In genomic region chr2:108834620-108835019, GRCh38 we compare ENCODE assay signal across 25 cellular contexts. TPM values are rescaled to one million over a fixed set of nuclear protein-coding genes. Genes with fewer than 3 reads are reported as not detected.
DNase-seq lines count a peak whose midpoint lies in the region; ATAC-seq, FAIRE-seq and TF ChIP-seq lines count a peak whose summit lies in the region.
"Had no signal": no experiment of that assay in that cellular context is flagged by ENCODE, and none has a peak within 500 bp of the region (broad histone marks: within the 10 kb centered on the region; RNA-seq: fewer than 3 reads in every experiment).

No MANE protein-coding gene starts in this region.

- BruUV-seq in GM12878 (replicated peaks; lab: Mats Ljungman, UMichigan): no TSS peak

- TF ChIP-seq EP300 in GM12878 (IDR thresholded peaks at IDR 0.05; ENCODE audit: borderline replicate concordance in 1 of 2, control insufficient read depth in 1 of 2, low read depth in 2 of 2, low read length in 2 of 2): no peak

- no peak for TF ChIP-seq RAD21 in GM12878 (IDR thresholded peaks at IDR 0.05; ENCODE audit: insufficient read depth, low read depth, low read length)

- no peak overlapping the region for H3K9ac ChIP-seq in OCI-LY3 (ENCODE audit: low read length)
- H3K9ac ChIP-seq in GM12878 (ENCODE audit: control insufficient read depth, insufficient read depth, low read length): no peak overlapping the region
- H3K9ac ChIP-seq: GM23248 had no signal

- no peak overlapping the region for H2AFZ ChIP-seq in OCI-LY3 (ENCODE audit: low read depth, low read length)
- no peak overlapping the region for H2AFZ ChIP-seq in GM12878 (ENCODE audit: control insufficient read depth, low read depth, low read length)
- H2AFZ ChIP-seq: GM23248 had no signal

- 31% methylated on average over 3 of the region's 3 CpGs for WGBS in GM12878 (ENCODE audit: insufficient coverage, insufficient replicate concordance, low lambda C conversion rate, missing lambda C conversion rate)
- 71 to 81% methylated on average over 3 of the region's 3 CpGs for WGBS in testis, 2 donors

- H3K79me2 ChIP-seq in OCI-LY3 (ENCODE audit: low read length): no peaks in the 10 kb centered on the region
- no peaks in the 10 kb centered on the region for H3K79me2 ChIP-seq in GM12878 (ENCODE audit: control insufficient read depth, insufficient read depth, low read length)

- POLR2A ChIA-PET in activated CD4-positive, alpha-beta memory T cell treated with anti-CD3 and anti-CD28 coated beads, Interleukin-2, amount 10 ng/mL, durations not matched to agents 7 days and 5 days (lab: Charles Lee): no interaction called here
- POLR2A ChIA-PET in activated CD4-positive, alpha-beta memory T cell treated with anti-CD3 and anti-CD28 coated beads for 36 hours (lab: Charles Lee): interaction anchor here (0.6 kb wide), 1 partner anchor 49 kb away, joined by 3 read pairs; no protein-coding TSS in a partner anchor
- POLR2A ChIA-PET in GM12878 (lab: Charles Lee): interaction anchor here (0.7 kb wide), 1 partner anchor 392 kb away, joined by 5 read pairs; no protein-coding TSS in a partner anchor

- SMC1A ChIA-PET in GM12878 (lab: Charles Lee; ENCODE audit: uncharacterized antibody, unreplicated experiment): interaction anchor here (0.7 to 1.7 kb wide), 4 partner anchors 12 to 239 kb away, joined by 3 to 4 read pairs (median 3); no protein-coding TSS in a partner anchor

- H3K9me3 Mint-ChIP-seq in activated CD4-positive, alpha-beta memory T cell treated with anti-CD3 and anti-CD28 coated beads, Interleukin-2, amount 10 ng/mL, durations not matched to agents 7 days and 5 days: peaks cover 10% of the 10 kb centered on the region
- peaks cover 9% of the 10 kb centered on the region for H3K9me3 Mint-ChIP-seq in activated CD4-positive, alpha-beta memory T cell treated with anti-CD3 and anti-CD28 coated beads for 36 hours
- peaks cover 0 to 20% (median 2%) of the 10 kb centered on the region in 7 donors for H3K9me3 Mint-ChIP-seq in CD4-positive, CD25-positive, alpha-beta regulatory T cell

- TF ChIP-seq CTCF in OCI-LY3 (IDR thresholded peaks at IDR 0.05; ENCODE audit: low read depth, low read length): no peak
- no peak for TF ChIP-seq CTCF in GM12878 (IDR thresholded peaks at IDR 0.05 in 2 of 3, conservative IDR thresholded peaks at IDR 0.05 in 1 of 3; ENCODE audit: control insufficient read depth in 2 of 3, extremely low read depth in 1 of 3, insufficient read depth in 1 of 3, low read depth in 3 of 3, low read length in 3 of 3)
- no peak for TF ChIP-seq CTCF in testis (IDR thresholded peaks at IDR 0.05)

- no peaks in the 10 kb centered on the region for H4K20me1 ChIP-seq in OCI-LY3 (ENCODE audit: insufficient read depth, low read length)
- H4K20me1 ChIP-seq in GM12878 (ENCODE audit: control insufficient read depth, insufficient read depth): no peaks in the 10 kb centered on the region

- no peak overlapping the region for H3K4me3 Mint-ChIP-seq in activated CD4-positive, alpha-beta memory T cell treated with anti-CD3 and anti-CD28 coated beads, Interleukin-2, amount 10 ng/mL, durations not matched to agents 7 days and 5 days
- H3K4me3 Mint-ChIP-seq in activated CD4-positive, alpha-beta memory T cell treated with anti-CD3 and anti-CD28 coated beads for 36 hours: no peak overlapping the region
- H3K4me3 Mint-ChIP-seq in CD4-positive, CD25-positive, alpha-beta regulatory T cell: peak overlapping the region in 2 of 4 donors; percentile 6 to 78
- H3K4me3 Mint-ChIP-seq: CD14-positive monocyte had no signal

- ATAC-seq in CD4-positive, CD25-positive, alpha-beta regulatory T cell (ENCODE audit: low read depth in 2 of 2): no peak
- ATAC-seq in GM12878 (peak; percentile 57), HG02852 (IDR thresholded peaks at IDR 0.05; ENCODE audit: unreplicated experiment) (no peak)
- ATAC-seq: HepG2 had no signal

- H3K27me3 ChIP-seq in CD4-positive, CD25-positive, alpha-beta regulatory T cell (ENCODE audit: control insufficient read depth, insufficient read depth, low read length): no peaks in the 10 kb centered on the region
- H3K27me3 ChIP-seq in OCI-LY3 (ENCODE audit: low read depth, low read length) (no peaks in the 10 kb centered on the region), GM12878 (replicated peaks in 1 of 2; ENCODE audit: control insufficient read depth in 2 of 2, insufficient read depth in 2 of 2, low read length in 1 of 2) (no peaks in the 10 kb centered on the region), testis (no peaks in the 10 kb centered on the region)
- H3K27me3 ChIP-seq: Peyer's patch had no signal

- no peaks in the 10 kb centered on the region for H3K36me3 ChIP-seq in CD4-positive, CD25-positive, alpha-beta regulatory T cell (ENCODE audit: control insufficient read depth, insufficient read depth, low read length)
- peaks cover 30% of the 10 kb centered on the region for H3K36me3 ChIP-seq in OCI-LY3 (replicated peaks; ENCODE audit: low read depth, low read length)
- H3K36me3 ChIP-seq in GM12878 (ENCODE audit: control insufficient read depth in 2 of 2, insufficient read depth in 2 of 2, low read length in 1 of 2): no peaks in the 10 kb centered on the region
- H3K36me3 ChIP-seq in testis (ENCODE audit: low read depth, missing control alignments): no peaks in the 10 kb centered on the region
- H3K36me3 ChIP-seq: Peyer's patch had no signal

- intact Hi-C loops in activated CD4-positive, alpha-beta memory T cell treated with anti-CD3 and anti-CD28 coated beads for 36 hours (cut with micrococcal nuclease): no loop called here
- intact Hi-C loops in GM12878 (cut with micrococcal nuclease; ENCODE audit: unreplicated experiment) (no loop called here), testis (cut with DNase I; ENCODE audit: low total_unique reads) (no loop called here)

- peaks cover 14% of the 10 kb centered on the region for H3K4me1 ChIP-seq in CD4-positive, CD25-positive, alpha-beta regulatory T cell (ENCODE audit: control insufficient read depth, insufficient read depth, low read length, poor library complexity, severe bottlenecking)
- H3K4me1 ChIP-seq in OCI-LY3 (ENCODE audit: low read length) (peaks cover 11% of the 10 kb centered on the region), GM12878 (ENCODE audit: control insufficient read depth, insufficient read depth, low read length) (no peaks in the 10 kb centered on the region; the same call in none of the 2 replicates), testis (peaks cover 3% of the 10 kb centered on the region)
- H3K4me1 ChIP-seq: Peyer's patch had no signal

- H3K9me3 ChIP-seq in CD4-positive, CD25-positive, alpha-beta regulatory T cell (ENCODE audit: control insufficient read depth in 2 of 2, low read length in 2 of 2): peaks cover 0 to 2% of the 10 kb centered on the region in 2 experiments
- H3K9me3 ChIP-seq in OCI-LY3 (ENCODE audit: insufficient read depth, low read length) (no peaks in the 10 kb centered on the region; the same call in 1 of the 2 replicates), GM12878 (replicated peaks; ENCODE audit: control insufficient read depth, insufficient read depth, low read length) (no peaks in the 10 kb centered on the region; the same call in 2 of the 3 replicates), testis (no peaks in the 10 kb centered on the region)
- H3K9me3 ChIP-seq: Peyer's patch had no signal

- TF ChIP-seq POLR2A in GM12878 (IDR thresholded peaks at IDR 0.05; ENCODE audit: low read depth, low read length) (no peak), testis (IDR thresholded peaks at IDR 0.05) (no peak)

- peaks cover 20% of the 10 kb centered on the region for H3K36me3 Mint-ChIP-seq in activated CD4-positive, alpha-beta memory T cell treated with anti-CD3 and anti-CD28 coated beads, Interleukin-2, amount 10 ng/mL, durations not matched to agents 7 days and 5 days (ENCODE audit: low read depth)
- H3K36me3 Mint-ChIP-seq in activated CD4-positive, alpha-beta memory T cell treated with anti-CD3 and anti-CD28 coated beads for 36 hours: peaks cover 23% of the 10 kb centered on the region
- H3K36me3 Mint-ChIP-seq in CD4-positive, CD25-positive, alpha-beta regulatory T cell: peaks cover 7% of the 10 kb centered on the region

- RAD21 ChIA-PET in GM12878 (lab: Charles Lee; ENCODE audit: unreplicated experiment): interaction anchor here (0.7 to 1.2 kb wide), 4 partner anchors 12 to 495 kb away, joined by 3 read pairs; no protein-coding TSS in a partner anchor

- no peaks in the 10 kb centered on the region for H3K27me3 Mint-ChIP-seq in activated CD4-positive, alpha-beta memory T cell treated with anti-CD3 and anti-CD28 coated beads, Interleukin-2, amount 10 ng/mL, durations not matched to agents 7 days and 5 days
- H3K27me3 Mint-ChIP-seq in activated CD4-positive, alpha-beta memory T cell treated with anti-CD3 and anti-CD28 coated beads for 36 hours: no peaks in the 10 kb centered on the region
- no peaks in the 10 kb centered on the region for H3K27me3 Mint-ChIP-seq in CD4-positive, CD25-positive, alpha-beta regulatory T cell

- DNase-seq in activated CD4-positive, alpha-beta memory T cell treated with anti-CD3 and anti-CD28 coated beads, Interleukin-2, amount 10 ng/mL, durations not matched to agents 7 days and 5 days: no peak
- no peak for DNase-seq in activated CD4-positive, alpha-beta memory T cell treated with anti-CD3 and anti-CD28 coated beads for 36 hours
- DNase-seq in CD4-positive, CD25-positive, alpha-beta regulatory T cell: no peak
- DNase-seq in GM12878 (ENCODE audit: low read depth, low spot score): no peak
- no peak for DNase-seq in testis
- DNase-seq: Calu3, DND-41, GM23248, H7, Karpas-422, NCI-H1092 treated with DMSO at 0.1 percent for 48 hours, NCI-H1436, NCI-H187, NCI-H2081 treated with DMSO at 0.1 percent for 48 hours, NCI-H2171, NCI-H226, NCI-H510A, NCI-H69, Peyer's patch, SHP77 treated with DMSO at 0.1 percent for 48 hours had no signal

- H3K27ac Mint-ChIP-seq in activated CD4-positive, alpha-beta memory T cell treated with anti-CD3 and anti-CD28 coated beads, Interleukin-2, amount 10 ng/mL, durations not matched to agents 7 days and 5 days: peak overlapping the region; percentile 33
- H3K27ac Mint-ChIP-seq in activated CD4-positive, alpha-beta memory T cell treated with anti-CD3 and anti-CD28 coated beads for 36 hours: no peak overlapping the region
- peak overlapping the region in 1 of 3 donors; percentile 47 for H3K27ac Mint-ChIP-seq in CD4-positive, CD25-positive, alpha-beta regulatory T cell
- H3K27ac Mint-ChIP-seq: CD14-positive monocyte had no signal

- CTCF ChIA-PET in activated CD4-positive, alpha-beta memory T cell treated with anti-CD3 and anti-CD28 coated beads, Interleukin-2, amount 10 ng/mL, durations not matched to agents 7 days and 5 days (lab: Charles Lee): no interaction called here
- CTCF ChIA-PET in activated CD4-positive, alpha-beta memory T cell treated with anti-CD3 and anti-CD28 coated beads for 36 hours (lab: Charles Lee): interaction anchor here (0.6 kb wide), 1 partner anchor 281 kb away, joined by 3 read pairs; no protein-coding TSS in a partner anchor
- CTCF ChIA-PET in GM12878 (lab: Yijun Ruan, JAX): interaction anchor here (0.8 kb wide), 1 partner anchor 12 kb away, joined by 3 read pairs; no protein-coding TSS in a partner anchor

- peaks cover 25% of the 10 kb centered on the region for H3K4me1 Mint-ChIP-seq in activated CD4-positive, alpha-beta memory T cell treated with anti-CD3 and anti-CD28 coated beads, Interleukin-2, amount 10 ng/mL, durations not matched to agents 7 days and 5 days
- peaks cover 18% of the 10 kb centered on the region for H3K4me1 Mint-ChIP-seq in activated CD4-positive, alpha-beta memory T cell treated with anti-CD3 and anti-CD28 coated beads for 36 hours (ENCODE audit: low read depth)
- peaks cover 10 to 28% (median 22%) of the 10 kb centered on the region in 4 donors for H3K4me1 Mint-ChIP-seq in CD4-positive, CD25-positive, alpha-beta regulatory T cell
- H3K4me1 Mint-ChIP-seq: CD14-positive monocyte had no signal

- H3K4me2 ChIP-seq in OCI-LY3 (ENCODE audit: low read length): peak overlapping the region; percentile 7; the same call in 1 of the 2 replicates
- no peak overlapping the region for H3K4me2 ChIP-seq in GM12878 (ENCODE audit: control insufficient read depth, insufficient read depth)

- FAIRE-seq in GM12878 (lab: Jason Lieb, UNC): no peak
- FAIRE-seq: GM18507, HepG2 had no signal

- no peak overlapping the region for H3K27ac ChIP-seq in CD4-positive, CD25-positive, alpha-beta regulatory T cell (ENCODE audit: insufficient read depth, low read length, poor library complexity, severe bottlenecking)
- H3K27ac ChIP-seq in OCI-LY3 (ENCODE audit: low read length) (no peak overlapping the region), GM12878 (ENCODE audit: control insufficient read depth, insufficient read depth) (no peak overlapping the region), testis (no peak overlapping the region)
- H3K27ac ChIP-seq: GM23248, Peyer's patch had no signal

- in situ Hi-C loops in GM12878 (cut with MboI): no loop called here

- peak overlapping the region; percentile 33 for H3K4me3 ChIP-seq in CD4-positive, CD25-positive, alpha-beta regulatory T cell (ENCODE audit: low read depth, low read length)
- H3K4me3 ChIP-seq in OCI-LY3 (ENCODE audit: low read length) (no peak overlapping the region), GM12878 (no peak overlapping the region), testis (no peak overlapping the region)
- H3K4me3 ChIP-seq: GM23248, Peyer's patch had no signal

RNA-seq across cellular contexts. Expression of gene CCDC138, which starts 48.0 kb away (rescaled TPM):
- total RNA-seq in activated CD4-positive, alpha-beta memory T cell treated with anti-CD3 and anti-CD28 coated beads, Interleukin-2, amount 10 ng/mL, durations not matched to agents 7 days and 5 days: 1 to 10 TPM; 7.7 to 9.1 TPM
- 1 to 10 TPM; 9.1 to 9.5 TPM for total RNA-seq in activated CD4-positive, alpha-beta memory T cell treated with anti-CD3 and anti-CD28 coated beads for 36 hours
- total RNA-seq in CD4-positive, CD25-positive, alpha-beta regulatory T cell: 6.5 TPM
- 1 to 10 TPM; 4.5 to 6.9 (median 4.9) TPM for polyA plus RNA-seq in CD4-positive, CD25-positive, alpha-beta regulatory T cell
- total RNA-seq in GM12878 (2013; cell fraction: nucleolus; rRNA removed): 47.3 and 59.2 TPM in 2 replicates
- total RNA-seq in GM12878 (2014; rRNA removed): 10.3 and 12.3 TPM in 2 replicates
- 17.5 and 18.7 TPM in 2 replicates for total RNA-seq in GM12878 (2014; rRNA removed; fragmentation: Illumina TruSeq; extraction: Trizol)
- 9.5 and 12.4 TPM in 2 replicates for total RNA-seq in GM12878 (2021)
- polyA plus RNA-seq in GM12878 (2011; ENCODE audit: low read depth): 5.2 TPM
- 8.5 and 14.7 TPM in 2 replicates for polyA plus RNA-seq in GM12878 (2011; rRNA removed)
- 2.3 and 2.9 TPM in 2 replicates for polyA plus RNA-seq in GM12878 (2011; cell fraction: cytosol; rRNA removed)
- 5.5 and 7.7 TPM in 2 replicates for polyA plus RNA-seq in GM12878 (2011; cell fraction: nucleus; rRNA removed)
- polyA plus RNA-seq in GM12878 (2012): 4.6 and 4.9 TPM in 2 replicates
- polyA plus RNA-seq in GM12878 (2014; fragmentation: Illumina TruSeq; extraction: Trizol): 12.0 and 22.0 TPM in 2 replicates
- polyA plus RNA-seq in GM12878 (2014; fragmentation: Nextera tagmentation; extraction: Ambion mirVana): 10 to 100 TPM; 13.6 to 16.9 TPM
- 7.9 and 9.5 TPM in 2 replicates for polyA plus RNA-seq in GM12878 (2014; rRNA removed)
- polyA plus RNA-seq in GM12878 (2016; fragmentation: Nextera tagmentation; extraction: Ambion mirVana): 10 to 100 TPM; 18.7 to 19.4 TPM
- polyA minus RNA-seq in GM12878 (2011; rRNA and poly(A)+ RNA removed): 7.6 and 10.0 TPM in 2 replicates
- polyA minus RNA-seq in GM12878 (2011; cell fraction: cytosol; rRNA and poly(A)+ RNA removed): 4.4 and 4.6 TPM in 2 replicates
- polyA minus RNA-seq in GM12878 (2011; cell fraction: nucleus; rRNA and poly(A)+ RNA removed): 8.8 and 11.8 TPM in 2 replicates
- total RNA-seq in testis: 10 to 100 TPM; 19.3 to 30.9 TPM
- polyA plus RNA-seq in testis (ENCODE audit: insufficient read depth, low read depth, low replicate concordance): 15.7 TPM
